In the genomic region with DNA sequence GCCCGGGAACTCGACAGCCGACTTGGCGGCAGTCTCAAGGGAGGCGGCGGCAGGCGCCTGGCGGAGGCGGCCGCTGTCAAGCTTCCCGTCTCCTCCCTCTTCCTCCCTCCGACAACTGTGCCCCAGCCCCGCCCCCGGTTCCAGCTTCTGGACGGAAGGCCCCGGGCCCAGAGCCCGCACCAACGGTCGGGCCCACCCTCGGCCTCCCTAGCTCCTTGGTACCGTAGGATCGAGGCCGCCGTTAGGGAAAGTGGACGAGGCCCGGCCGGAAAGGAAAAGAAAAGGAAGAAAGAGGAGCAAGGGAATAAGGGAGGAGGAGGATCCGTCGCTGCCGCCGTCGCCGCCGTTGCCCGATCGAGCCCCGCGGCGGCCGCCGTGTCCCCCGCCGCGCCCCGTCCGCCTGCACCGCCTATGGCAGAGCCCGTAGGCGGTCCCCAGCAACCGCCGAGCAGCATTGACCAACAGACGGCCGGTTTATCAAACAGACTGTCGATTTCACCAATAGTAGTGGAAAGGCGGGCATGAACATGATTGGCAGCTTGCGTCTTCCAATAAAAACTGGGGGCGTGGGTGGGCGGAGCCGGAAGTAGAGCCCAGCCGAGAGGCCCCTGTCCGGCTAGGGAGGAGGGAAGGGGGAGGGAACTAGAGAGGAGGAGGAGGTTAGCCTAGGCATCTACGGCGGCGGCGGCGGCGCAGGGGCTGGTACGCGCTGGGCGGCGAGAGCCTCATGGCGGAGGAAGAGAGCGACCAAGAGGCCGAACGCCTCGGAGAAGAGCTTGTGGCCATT, we compare ENCODE assay signal across 8 cellular contexts. TPM values are rescaled to one million over a fixed set of nuclear protein-coding genes. Genes with fewer than 3 reads are reported as not detected.
DNase-seq lines count a peak whose midpoint lies in the region; ATAC-seq and TF ChIP-seq lines count a peak whose summit lies in the region.

A gene with protein sequence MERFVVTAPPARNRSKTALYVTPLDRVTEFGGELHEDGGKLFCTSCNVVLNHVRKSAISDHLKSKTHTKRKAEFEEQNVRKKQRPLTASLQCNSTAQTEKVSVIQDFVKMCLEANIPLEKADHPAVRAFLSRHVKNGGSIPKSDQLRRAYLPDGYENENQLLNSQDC (minus strand): TSS at position 413 of the 787 bp plus-strand sequence. CDS start 3,029 bp downstream, outside the sequence.
A gene (plus strand): TSS at position 663 of the 787 bp plus-strand sequence. CDS start 65 bp downstream, at position 728.

- peak within 1 kb of the TSS; percentile 98 for H3K27ac Mint-ChIP-seq in T-helper 17 cell
- H3K27ac Mint-ChIP-seq in progenitor cell of endocrine pancreas: peak within 1 kb of the TSS; percentile 99

- ATAC-seq in HG02885 (IDR thresholded peaks at IDR 0.05; ENCODE audit: poor library complexity, unreplicated experiment): peak; percentile 91
- peak; percentile 92 for ATAC-seq in T-helper 17 cell

- TF ChIP-seq CTCF in left ventricle myocardium inferior (IDR thresholded peaks at IDR 0.05; ENCODE audit: borderline replicate concordance): no peak
- no peak for TF ChIP-seq CTCF in progenitor cell of endocrine pancreas (IDR thresholded peaks at IDR 0.05; ENCODE audit: unreplicated experiment)

- intact Hi-C loops in left ventricle myocardium inferior (cut with micrococcal nuclease): no loop called here

- H3K9me3 ChIP-seq in T-helper 17 cell (ENCODE audit: control insufficient read depth, low read length, poor library complexity, severe bottlenecking) (no peaks in the 10 kb centered on the region), left ventricle myocardium inferior (replicated peaks) (no peaks in the 10 kb centered on the region)

- DNase-seq in NCI-H1694 treated with DMSO at 0.1 percent for 48 hours (lab: John Stamatoyannopoulos, UW): peak; percentile 81
- peak; percentile 89 to 98 (median 97) for DNase-seq in T-helper 17 cell
- peak; percentile 79 to 99 (median 98) for DNase-seq in amygdala (lab: John Stamatoyannopoulos, UW)
- peak; percentile 98 for DNase-seq in left ventricle myocardium inferior
- DNase-seq in progenitor cell of endocrine pancreas (ENCODE audit: low spot score, unreplicated experiment): peak; percentile 96
- peak; percentile 100 for DNase-seq in ureter (ENCODE audit: low spot score)

- H3K4me3 Mint-ChIP-seq in T-helper 17 cell: peak within 1 kb of the TSS; percentile 99
- H3K4me3 Mint-ChIP-seq in progenitor cell of endocrine pancreas (ENCODE audit: low read depth): peak within 1 kb of the TSS; percentile 86

- TF ChIP-seq POLR2A in GM15510 (IDR thresholded peaks at IDR 0.05; ENCODE audit: borderline replicate concordance, extremely low read depth, insufficient read length): peak; percentile 82

- peaks cover 25% of the 10 kb centered on the region for H3K36me3 ChIP-seq in left ventricle myocardium inferior

- H3K27me3 ChIP-seq in left ventricle myocardium inferior (ENCODE audit: low read depth): no peaks in the 10 kb centered on the region

- H3K9me3 Mint-ChIP-seq in progenitor cell of endocrine pancreas (ENCODE audit: low read depth): no peaks in the 10 kb centered on the region

- peak within 1 kb of the TSS; percentile 93 for H3K4me3 ChIP-seq in left ventricle myocardium inferior

- H3K4me1 Mint-ChIP-seq in T-helper 17 cell (peaks cover 32% of the 10 kb centered on the region), progenitor cell of endocrine pancreas (ENCODE audit: low read depth) (peaks cover 16% of the 10 kb centered on the region)

- peaks cover 70% of the 10 kb centered on the region for H3K4me1 ChIP-seq in left ventricle myocardium inferior

- peak within 1 kb of the TSS; percentile 99 for H3K27ac ChIP-seq in left ventricle myocardium inferior (replicated peaks)

- H3K36me3 Mint-ChIP-seq in T-helper 17 cell (ENCODE audit: low read depth): peaks cover 8% of the 10 kb centered on the region
- peaks cover 10% of the 10 kb centered on the region for H3K36me3 Mint-ChIP-seq in progenitor cell of endocrine pancreas (ENCODE audit: insufficient read depth)

- H3K27me3 Mint-ChIP-seq in T-helper 17 cell (no peaks in the 10 kb centered on the region), progenitor cell of endocrine pancreas (no peaks in the 10 kb centered on the region)

RNA-seq across cellular contexts. Expression of the first gene that starts in this region (rescaled TPM):
- total RNA-seq in T-helper 17 cell (10 to 100 TPM; 73.8 to 95.8 TPM), left ventricle myocardium inferior (48.5 TPM), progenitor cell of endocrine pancreas (86.9 and 96.3 TPM in 2 replicates), ureter (70.1 TPM)

RNA-seq across cellular contexts. Expression of the second gene that starts in this region (rescaled TPM):
- 10 to 100 TPM; 12.6 to 16.1 TPM for total RNA-seq in T-helper 17 cell
- total RNA-seq in left ventricle myocardium inferior: 9.9 TPM
- 8.0 and 9.9 TPM in 2 replicates for total RNA-seq in progenitor cell of endocrine pancreas
- total RNA-seq in ureter: 25.7 TPM

Comparison
In these comparisons a context has a peak if more than half of its experiments do, and no peak if none do; other contexts are left out.
1. Peak in every context shown above with its lines: DNase-seq, ATAC-seq, H3K4me3 ChIP-seq and H3K27ac ChIP-seq.